22 cellular contexts compared by ENCODE assay signal in genomic region chr4:118087366-118087765, GRCh38. TPM values are rescaled to one million over a fixed set of nuclear protein-coding genes. Genes with fewer than 3 reads are reported as not detected.
"Had no signal": no experiment of that assay in that cellular context is flagged by ENCODE, and none has a peak within 500 bp of the region (broad histone marks: within the 10 kb centered on the region; RNA-seq: fewer than 3 reads in every experiment).

No MANE protein-coding gene starts in this region.

- H3K4me2 ChIP-seq: hepatocyte had no signal

- H3K79me2 ChIP-seq: hepatocyte had no signal

- H3K36me3 ChIP-seq: left ventricle myocardium inferior, right lobe of liver, tibial artery had no signal

- H3K27ac ChIP-seq: hepatocyte, left ventricle myocardium inferior, right lobe of liver, skin epidermis, tibial artery had no signal

- DNase-seq: activated CD4-positive, alpha-beta T cell treated with anti-CD3 and anti-CD28 coated beads for 4 hours; activated CD4-positive, alpha-beta T cell treated with anti-CD3 and anti-CD28 coated beads, Interleukin-2, amount 50 U/mL, for 48 hours; activated CD4-positive, CD25-positive, alpha-beta regulatory T cell; activated naive CD4-positive, alpha-beta T cell treated with anti-CD3 and anti-CD28 coated beads for 36 hours; activated T-cell treated with anti-CD3 and anti-CD28 coated beads, Interleukin-2, amount 50 U/mL, for 48 hours; amygdala; cerebellar nuclear complex; cortex of kidney; erythroblast; foreskin melanocyte; left ventricle myocardium inferior; nucleus accumbens; right lobe of liver; stimulated activated CD4-positive, alpha-beta T cell treated with anti-CD3 and anti-CD28 coated beads, Interleukin-1b, Interleukin-23, amount 100 ng/mL, for 48 hours; substantia nigra; T-helper 17 cell; tibial artery had no signal

- FAIRE-seq: bronchial epithelial cell had no signal

- ATAC-seq: right lobe of liver, T-helper 17 cell had no signal

- H2AFZ ChIP-seq: hepatocyte had no signal

- H3K27me3 ChIP-seq: hepatocyte, right lobe of liver, tibial artery had no signal

- H3K4me3 ChIP-seq: hepatocyte, left ventricle myocardium inferior, right lobe of liver, skin epidermis, tibial artery had no signal

- H3K9me3 ChIP-seq: left ventricle myocardium inferior, right lobe of liver, tibial artery had no signal

- H3K4me1 ChIP-seq: left ventricle myocardium inferior, right lobe of liver, tibial artery had no signal

RNA-seq across cellular contexts. Expression of gene NDST3, which starts 53.1 kb away (rescaled TPM):
- total RNA-seq: activated naive CD4-positive, alpha-beta T cell treated with anti-CD3 and anti-CD28 coated beads for 36 hours; bronchial epithelial cell; left ventricle myocardium inferior; myocyte; T-helper 17 cell; ureter had no signal
